Comparison of ENCODE assay signal across 8 cellular contexts in the genomic region with DNA sequence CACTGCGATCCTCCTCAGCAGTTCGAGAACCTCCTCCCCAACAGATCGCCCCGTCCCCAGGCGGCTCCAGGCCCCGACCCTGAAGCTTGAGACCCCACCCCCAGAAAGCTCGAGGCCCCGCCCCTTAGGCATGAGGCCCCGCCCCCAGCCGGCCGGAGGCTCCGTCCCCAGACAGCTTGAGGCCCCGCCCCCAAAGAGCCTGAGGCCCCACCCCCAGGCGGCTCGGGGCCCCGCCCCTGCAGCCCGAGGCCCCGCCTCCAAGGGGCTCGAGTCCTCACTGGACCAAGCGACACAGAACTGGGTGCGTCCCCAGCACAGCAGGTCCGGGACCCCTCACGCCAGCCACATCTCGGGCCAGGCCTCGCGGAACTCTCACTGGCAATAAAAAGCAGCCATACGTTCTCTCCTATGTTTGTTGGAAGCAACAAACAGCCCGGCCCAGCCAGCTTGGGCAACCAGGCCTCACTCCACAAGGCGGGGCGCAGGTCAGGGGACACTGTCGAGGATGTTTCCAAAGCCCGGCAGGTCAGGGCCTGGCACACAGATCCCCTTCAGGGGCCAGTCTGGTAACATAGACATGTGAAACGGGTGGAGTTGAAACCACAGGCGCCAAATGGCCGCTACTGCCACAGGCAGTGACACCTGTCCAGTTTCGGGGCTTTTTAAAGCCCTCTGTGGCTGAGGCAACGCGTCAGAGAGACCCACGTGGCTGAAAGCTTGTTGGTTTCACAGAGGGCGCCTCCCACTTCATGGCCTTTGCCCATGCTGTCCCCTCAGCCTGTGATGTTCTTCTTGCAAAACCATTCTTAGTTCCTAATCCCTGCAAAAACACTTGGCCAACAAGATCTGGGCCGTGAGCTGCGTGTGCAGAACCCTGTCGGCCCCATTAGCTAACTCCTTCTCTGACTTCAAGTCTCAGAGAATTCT.
DNase-seq lines count a peak whose midpoint lies in the region; ATAC-seq and TF ChIP-seq lines count a peak whose summit lies in the region.

No MANE protein-coding gene starts in this region.

- no peaks in the 10 kb centered on the region; the same call in 2 of the 3 replicates for H3K4me1 Mint-ChIP-seq in GM23338
- H3K4me1 Mint-ChIP-seq in endothelial cell (ENCODE audit: unreplicated experiment) = no peaks in the 10 kb centered on the region

- H3K27me3 Mint-ChIP-seq in GM23338 (ENCODE audit: insufficient read depth, low read depth, poor library complexity) (peaks cover 5% of the 10 kb centered on the region), endothelial cell (ENCODE audit: unreplicated experiment) (peaks cover 6% of the 10 kb centered on the region)

- ATAC-seq in GM18867 (IDR thresholded peaks at IDR 0.05; ENCODE audit: unreplicated experiment) (peak; percentile 89), GM23338 (peak; percentile 90)

- no peaks in the 10 kb centered on the region for H3K4me1 ChIP-seq in GM23338 (ENCODE audit: insufficient read depth)

- no peaks in the 10 kb centered on the region for H4K20me1 ChIP-seq in GM23338 (replicated peaks; ENCODE audit: insufficient read depth)

- H3K27ac Mint-ChIP-seq in GM23338 (no peak overlapping the region), endothelial cell (ENCODE audit: unreplicated experiment) (no peak overlapping the region)

- H3K36me3 ChIP-seq in GM23338 (ENCODE audit: insufficient read depth) = no peaks in the 10 kb centered on the region

- no peaks in the 10 kb centered on the region for H3K27me3 ChIP-seq in GM23338 (ENCODE audit: insufficient read depth)

- TF ChIP-seq CTCF in GM23338 (conservative IDR thresholded peaks at IDR 0.05; ENCODE audit: low read depth in 2 of 2) (no peak), endothelial cell (IDR thresholded peaks at IDR 0.05; ENCODE audit: unreplicated experiment) (no peak)

- H3K36me3 Mint-ChIP-seq in GM23338 (ENCODE audit: low read depth) (no peaks in the 10 kb centered on the region), endothelial cell (ENCODE audit: low read depth, unreplicated experiment) (no peaks in the 10 kb centered on the region)

- H3K9me2 ChIP-seq in GM23338 (ENCODE audit: insufficient read depth) = no peaks in the 10 kb centered on the region

- peak overlapping the region; percentile 73 for H3K4me2 ChIP-seq in GM23338

- DNase-seq in GM23338 (ENCODE audit: low spot score) (peak; percentile 89), LHCN-M2 (ENCODE audit: low read depth) (peak; percentile 12), endothelial cell (ENCODE audit: low spot score) (peak; percentile 45), Kasumi-1 (lab: John Stamatoyannopoulos, UW) (no peak), NCI-H2029 treated with DMSO at 0.1 percent for 48 hours (lab: John Stamatoyannopoulos, UW) (no peak), UCSD-AML1 (lab: John Stamatoyannopoulos, UW; ENCODE audit: unreplicated experiment) (no peak)
- peak; percentile 10 for DNase-seq in stimulated activated CD4-positive, alpha-beta T cell treated with anti-CD3 and anti-CD28 coated beads, Interleukin-4, amount 100 ng/mL, for 24 hours

- H3K79me2 ChIP-seq in GM23338 (replicated peaks; ENCODE audit: insufficient read depth) = no peaks in the 10 kb centered on the region

- no peak overlapping the region for H3K27ac ChIP-seq in GM23338 (ENCODE audit: low read depth)

- H3K4me3 Mint-ChIP-seq in GM23338 = no peak overlapping the region
- no peak overlapping the region for H3K4me3 Mint-ChIP-seq in endothelial cell (ENCODE audit: unreplicated experiment)

- no peaks in the 10 kb centered on the region for H3F3A ChIP-seq in GM23338 (replicated peaks; ENCODE audit: low read depth)

- H3K9me3 Mint-ChIP-seq in GM23338 (no peaks in the 10 kb centered on the region), endothelial cell (ENCODE audit: unreplicated experiment) (no peaks in the 10 kb centered on the region)

- 0 out of 2 replicates have a peak overlapping the region, but pooled peaks have one; percentile 85 for H2AFZ ChIP-seq in GM23338

- H3K4me3 ChIP-seq in GM23338 = peak overlapping the region; percentile 47; the same call in 1 of the 2 replicates

TF ChIP-seq in GM23338, 12 proteins besides CTCF, POLR2A, EP300 and RAD21:
- TF ChIP-seq POLR2AphosphoS5 (IDR thresholded peaks at IDR 0.05; ENCODE audit: low read depth) = peak; percentile 66
- TF ChIP-seq REST (IDR thresholded peaks at IDR 0.05; ENCODE audit: unreplicated experiment) = no peak

Comparison
In these comparisons a context has a peak if more than half of its experiments do, and no peak if none do; other contexts are left out.
1. DNase-seq: peak in GM23338 (single experiment), LHCN-M2 (single experiment), endothelial cell (single experiment) and stimulated activated CD4-positive, alpha-beta T cell treated with anti-CD3 and anti-CD28 coated beads, Interleukin-4, amount 100 ng/mL, for 24 hours (single experiment); none in Kasumi-1 (0 of 2), NCI-H2029 treated with DMSO at 0.1 percent for 48 hours (single experiment) and UCSD-AML1 (single experiment).